ENCODE assay signal across 8 cellular contexts in genomic region chr6:29553268-29554057, GRCh38. TPM values are rescaled to one million over a fixed set of nuclear protein-coding genes. Genes with fewer than 3 reads are reported as not detected.
DNase-seq lines count a peak whose midpoint lies in the region; ATAC-seq and TF ChIP-seq lines count a peak whose summit lies in the region.

No MANE protein-coding gene starts in this region.

- H3K27me3 Mint-ChIP-seq in activated CD4-positive, alpha-beta memory T cell treated with anti-CD3 and anti-CD28 coated beads, Interleukin-2, amount 10 ng/mL, durations not matched to agents 7 days and 5 days = peaks cover 56% of the 10 kb centered on the region
- H3K27me3 Mint-ChIP-seq in nephron (ENCODE audit: low read depth) = peaks cover 98% of the 10 kb centered on the region

- H3K36me3 ChIP-seq in fibroblast of lung (ENCODE audit: control insufficient read depth, insufficient read depth, low read length) = no peaks in the 10 kb centered on the region

- peaks cover 17% of the 10 kb centered on the region for H3K27me3 ChIP-seq in fibroblast of lung (ENCODE audit: control insufficient read depth, insufficient read depth, low read length)

- H3K9ac ChIP-seq in fibroblast of lung (ENCODE audit: insufficient read depth, low read length) = no peak overlapping the region

- H3K4me3 Mint-ChIP-seq in activated CD4-positive, alpha-beta memory T cell treated with anti-CD3 and anti-CD28 coated beads, Interleukin-2, amount 10 ng/mL, durations not matched to agents 7 days and 5 days = peak overlapping the region; percentile 15
- H3K4me3 Mint-ChIP-seq in nephron = peak overlapping the region; percentile 52 to 66 (median 59)

- H3K79me2 ChIP-seq in fibroblast of lung (ENCODE audit: control insufficient read depth, insufficient read depth, low read length) = no peaks in the 10 kb centered on the region

- H3K4me3 ChIP-seq in fibroblast of lung (replicated peaks in 1 of 4; ENCODE audit: control extremely low read depth in 1 of 4, insufficient read depth in 1 of 4, low read depth in 3 of 4, low read length in 4 of 4) = peak overlapping the region in 1 of 4 experiments; percentile 35

- no peaks in the 10 kb centered on the region for H3K4me1 ChIP-seq in fibroblast of lung (ENCODE audit: control insufficient read depth, extremely low read depth, insufficient read depth, low read length)

- no peak overlapping the region for H3K27ac Mint-ChIP-seq in activated CD4-positive, alpha-beta memory T cell treated with anti-CD3 and anti-CD28 coated beads, Interleukin-2, amount 10 ng/mL, durations not matched to agents 7 days and 5 days
- H3K27ac Mint-ChIP-seq in nephron = no peak overlapping the region

- no peaks in the 10 kb centered on the region for H3K9me3 Mint-ChIP-seq in activated CD4-positive, alpha-beta memory T cell treated with anti-CD3 and anti-CD28 coated beads, Interleukin-2, amount 10 ng/mL, durations not matched to agents 7 days and 5 days
- no peaks in the 10 kb centered on the region for H3K9me3 Mint-ChIP-seq in nephron

- H3K36me3 Mint-ChIP-seq in activated CD4-positive, alpha-beta memory T cell treated with anti-CD3 and anti-CD28 coated beads, Interleukin-2, amount 10 ng/mL, durations not matched to agents 7 days and 5 days (ENCODE audit: low read depth) = no peaks in the 10 kb centered on the region
- H3K36me3 Mint-ChIP-seq in nephron (ENCODE audit: low read depth) = no peaks in the 10 kb centered on the region

- DNase-seq in NCI-H748 (lab: John Stamatoyannopoulos, UW; ENCODE audit: unreplicated experiment) (peak; percentile 49), NCI-H748 treated with DMSO at 0.1 percent for 48 hours (lab: John Stamatoyannopoulos, UW) (no peak), fibroblast of lung (ENCODE audit: low read depth in 2 of 2) (peak; percentile 30 to 57), HuH-7 (ENCODE audit: low spot score) (no peak)
- peak; percentile 22 for DNase-seq in activated CD4-positive, alpha-beta memory T cell treated with anti-CD3 and anti-CD28 coated beads, Interleukin-2, amount 10 ng/mL, durations not matched to agents 7 days and 5 days

- peaks cover 14% of the 10 kb centered on the region for H3K4me1 Mint-ChIP-seq in activated CD4-positive, alpha-beta memory T cell treated with anti-CD3 and anti-CD28 coated beads, Interleukin-2, amount 10 ng/mL, durations not matched to agents 7 days and 5 days
- peaks cover 10% of the 10 kb centered on the region for H3K4me1 Mint-ChIP-seq in nephron

- TF ChIP-seq CTCF in fibroblast of lung (conservative IDR thresholded peaks at IDR 0.05 in 1 of 2, IDR thresholded peaks at IDR 0.05 in 1 of 2; ENCODE audit: low read depth in 1 of 2, low read length in 2 of 2) (no peak), nephron (IDR thresholded peaks at IDR 0.05; ENCODE audit: unreplicated experiment in 3 of 3) (no peak)

- H3K9me3 ChIP-seq in fibroblast of lung (ENCODE audit: control insufficient read depth, insufficient read depth, low read depth, low read length) = no peaks in the 10 kb centered on the region

- no peak overlapping the region for H3K27ac ChIP-seq in fibroblast of lung (ENCODE audit: insufficient read depth, low read length)

- H2AFZ ChIP-seq in fibroblast of lung (ENCODE audit: low read length) = no peak overlapping the region

- POLR2A ChIA-PET in activated CD4-positive, alpha-beta memory T cell treated with anti-CD3 and anti-CD28 coated beads, Interleukin-2, amount 10 ng/mL, durations not matched to agents 7 days and 5 days (lab: Charles Lee) = no interaction called here

- ATAC-seq in GM21390 (IDR thresholded peaks at IDR 0.05; ENCODE audit: unreplicated experiment) = no peak
- ATAC-seq in GM21515 (IDR thresholded peaks at IDR 0.05; ENCODE audit: unreplicated experiment) = no peak

- H3K4me2 ChIP-seq in fibroblast of lung (ENCODE audit: extremely low read depth, insufficient read depth, low read length) = no peak overlapping the region

- CTCF ChIA-PET in activated CD4-positive, alpha-beta memory T cell treated with anti-CD3 and anti-CD28 coated beads, Interleukin-2, amount 10 ng/mL, durations not matched to agents 7 days and 5 days (lab: Charles Lee) = interaction anchor here (0.6 to 2.5 kb wide), 2 partner anchors 97 to 1473 kb away, joined by 3 to 8 read pairs; partner anchors contain the start of gene ZNF165

- H4K20me1 ChIP-seq in fibroblast of lung (ENCODE audit: control insufficient read depth, extremely low read depth, insufficient read depth, low read length) = no peaks in the 10 kb centered on the region

RNA-seq across cellular contexts. Expression of gene UBD, which starts 6.1 kb away (rescaled TPM):
- total RNA-seq in activated CD4-positive, alpha-beta memory T cell treated with anti-CD3 and anti-CD28 coated beads, Interleukin-2, amount 10 ng/mL, durations not matched to agents 7 days and 5 days = under 1 TPM; 0.38 to 0.40 TPM
- total RNA-seq in fibroblast of lung = not detected in 2 replicates
- 0.06 TPM in 1 of 2 replicates, not detected in the other for polyA plus RNA-seq in fibroblast of lung
- polyA plus RNA-seq in fibroblast of lung (2012) = not detected in 2 replicates
- polyA minus RNA-seq in fibroblast of lung (ENCODE audit: low replicate concordance) = not detected in 2 replicates

RNA-seq across cellular contexts. Expression of gene OR2H2, which starts 31.5 kb away (rescaled TPM):
- total RNA-seq in activated CD4-positive, alpha-beta memory T cell treated with anti-CD3 and anti-CD28 coated beads, Interleukin-2, amount 10 ng/mL, durations not matched to agents 7 days and 5 days = not detected
- not detected in 2 replicates for total RNA-seq in fibroblast of lung
- not detected in 2 replicates for polyA plus RNA-seq in fibroblast of lung
- not detected in 2 replicates for polyA plus RNA-seq in fibroblast of lung (2012)
- not detected in 2 replicates for polyA minus RNA-seq in fibroblast of lung (ENCODE audit: low replicate concordance)

Comparison
In these comparisons a context has a peak if more than half of its experiments do, and no peak if none do; other contexts are left out.
1. DNase-seq: peak in NCI-H748 (single experiment), activated CD4-positive, alpha-beta memory T cell treated with anti-CD3 and anti-CD28 coated beads, Interleukin-2, amount 10 ng/mL, durations not matched to agents 7 days and 5 days (single experiment) and fibroblast of lung (2 of 2); none in NCI-H748 treated with DMSO at 0.1 percent for 48 hours (single experiment) and HuH-7 (single experiment).